Comparison of ENCODE assay signal across 24 cellular contexts in the genomic region with DNA sequence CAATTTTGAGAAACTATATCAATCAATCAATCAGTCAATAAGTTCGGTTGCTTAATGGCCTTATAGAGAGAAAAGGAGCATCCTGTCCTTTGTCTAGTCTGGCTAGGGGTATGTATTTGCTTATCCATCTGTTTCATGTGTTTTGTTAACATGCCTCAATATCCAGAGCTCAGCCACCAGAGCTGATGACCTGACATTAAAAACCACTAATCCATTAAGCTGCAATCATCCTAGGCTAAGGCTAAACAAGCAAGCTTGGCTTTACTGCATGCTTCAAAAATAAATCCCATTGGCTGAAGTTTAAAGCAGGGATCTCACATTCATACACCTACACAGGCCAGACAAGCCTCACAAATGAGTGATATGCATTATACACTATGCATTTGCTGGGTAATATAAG.
"Had no signal": no experiment of that assay in that cellular context is flagged by ENCODE, and none has a peak within 500 bp of the region (broad histone marks: within the 10 kb centered on the region; RNA-seq: fewer than 3 reads in every experiment).

No MANE protein-coding gene starts in this region.

- H3K4me3 ChIP-seq: lower lobe of right lung, pancreas, prostate gland, skin epidermis, tibial nerve, uterus had no signal

- H3K4me3 Mint-ChIP-seq: naive thymus-derived CD8-positive, alpha-beta T cell; nephron; neural crest cell; stimulated activated effector memory CD8-positive, alpha-beta T cell treated with anti-CD3 and anti-CD28 coated beads, Interleukin-12 subunit alpha, Interleukin-12 subunit beta, amount 100 ng/mL, for 72 hours; stimulated activated naive CD8-positive, alpha-beta T cell treated with anti-CD3 and anti-CD28 coated beads, Interleukin-15, Interleukin-2, amounts not matched to agents 100 ng/mL and 50 ng/mL, for 24 hours; type B pancreatic cell had no signal

- DNase-seq: kidney glomerular epithelial cell; left cardiac atrium; lower lobe of right lung; mammary epithelial cell; mesenchymal stem cell; naive thymus-derived CD8-positive, alpha-beta T cell; nucleus accumbens; pancreas; posterior cingulate gyrus; retina; right cardiac atrium; stimulated activated CD4-positive, alpha-beta T cell treated with anti-CD3 and anti-CD28 coated beads, Interleukin-4, amount 100 ng/mL, for 24 hours; stimulated activated naive CD4-positive, alpha-beta T cell; uterus had no signal

- H3K27ac Mint-ChIP-seq: naive thymus-derived CD8-positive, alpha-beta T cell; nephron; stimulated activated effector memory CD8-positive, alpha-beta T cell treated with anti-CD3 and anti-CD28 coated beads, Interleukin-12 subunit alpha, Interleukin-12 subunit beta, amount 100 ng/mL, for 72 hours; stimulated activated naive CD8-positive, alpha-beta T cell treated with anti-CD3 and anti-CD28 coated beads, Interleukin-15, Interleukin-2, amounts not matched to agents 100 ng/mL and 50 ng/mL, for 24 hours; type B pancreatic cell had no signal

- H3K36me3 Mint-ChIP-seq: stimulated activated effector memory CD8-positive, alpha-beta T cell treated with anti-CD3 and anti-CD28 coated beads, Interleukin-12 subunit alpha, Interleukin-12 subunit beta, amount 100 ng/mL, for 72 hours; type B pancreatic cell had no signal

- H3K4me1 Mint-ChIP-seq: nephron; neural crest cell; stimulated activated effector memory CD8-positive, alpha-beta T cell treated with anti-CD3 and anti-CD28 coated beads, Interleukin-12 subunit alpha, Interleukin-12 subunit beta, amount 100 ng/mL, for 72 hours had no signal

- H3K9me3 ChIP-seq: lower lobe of right lung, pancreas, prostate gland, uterus had no signal

- H3K36me3 ChIP-seq: lower lobe of right lung, pancreas, prostate gland, tibial nerve, uterus had no signal

- ATAC-seq: left cardiac atrium; left lobe of liver; lower lobe of right lung; naive thymus-derived CD8-positive, alpha-beta T cell; pancreas; right cardiac atrium; sciatic nerve; stimulated activated effector memory CD8-positive, alpha-beta T cell treated with anti-CD3 and anti-CD28 coated beads, Interleukin-12 subunit alpha, Interleukin-12 subunit beta, amount 100 ng/mL, for 72 hours had no signal

- H3K27ac ChIP-seq: lower lobe of right lung, pancreas, prostate gland, tibial nerve, uterus had no signal

- H3K27me3 Mint-ChIP-seq: naive thymus-derived CD8-positive, alpha-beta T cell; stimulated activated naive CD8-positive, alpha-beta T cell treated with anti-CD3 and anti-CD28 coated beads, Interleukin-15, Interleukin-2, amounts not matched to agents 100 ng/mL and 50 ng/mL, for 24 hours; type B pancreatic cell had no signal

- H3K27me3 ChIP-seq: pancreas, tibial nerve, uterus had no signal

- H3K4me1 ChIP-seq: lower lobe of right lung, pancreas, prostate gland, tibial nerve, uterus had no signal

- H3K9me3 Mint-ChIP-seq: nephron, type B pancreatic cell had no signal
